14 cellular contexts compared by ENCODE assay signal in genomic region chr5:65984098-65984885, GRCh38. TPM values are rescaled to one million over a fixed set of nuclear protein-coding genes. Genes with fewer than 3 reads are reported as not detected.
DNase-seq lines count a peak whose midpoint lies in the region; ATAC-seq and TF ChIP-seq lines count a peak whose summit lies in the region.
"Had no signal": no experiment of that assay in that cellular context is flagged by ENCODE, and none has a peak within 500 bp of the region (broad histone marks: within the 10 kb centered on the region; RNA-seq: fewer than 3 reads in every experiment).

No MANE protein-coding gene starts in this region.

- H3K4me3 Mint-ChIP-seq in naive thymus-derived CD4-positive, alpha-beta T cell = peak overlapping the region in 2 of 10 donors; percentile 4 to 36

- intact Hi-C loops in A673 (cut with micrococcal nuclease; ENCODE audit: unreplicated experiment) = no loop called here
- intact Hi-C loops in naive thymus-derived CD4-positive, alpha-beta T cell (cut with micrococcal nuclease) = loop anchor here in 1 of 2 donors (2.0 to 10.0 kb wide), 2 partner anchors 13 to 59 kb away; partner anchors contain the start of gene ERBIN

- H3K27ac ChIP-seq in A673 (ENCODE audit: low read depth, low read length, poor library complexity, severe bottlenecking) (no peak overlapping the region), DND-41 (ENCODE audit: low read length) (no peak overlapping the region), SJCRH30 (no peak overlapping the region)
- no peak overlapping the region for H3K27ac ChIP-seq in naive thymus-derived CD4-positive, alpha-beta T cell (ENCODE audit: low read depth, low read length)
- H3K27ac ChIP-seq: brain microvascular endothelial cell, esophagus muscularis mucosa had no signal

- no peak overlapping the region for H2AFZ ChIP-seq in DND-41 (ENCODE audit: low read depth, low read length)

- H3K9me3 ChIP-seq in A673 (ENCODE audit: low read depth, low read length, poor library complexity, severe bottlenecking) (no peaks in the 10 kb centered on the region), DND-41 (ENCODE audit: insufficient read depth, low read length, severe bottlenecking) (no peaks in the 10 kb centered on the region), SJCRH30 (replicated peaks) (no peaks in the 10 kb centered on the region; the same call in 1 of the 2 replicates)
- no peaks in the 10 kb centered on the region for H3K9me3 ChIP-seq in naive thymus-derived CD4-positive, alpha-beta T cell (ENCODE audit: control insufficient read depth in 2 of 3, low read length in 3 of 3)
- H3K9me3 ChIP-seq: esophagus muscularis mucosa had no signal

- H4K20me1 ChIP-seq in DND-41 (ENCODE audit: insufficient read depth, low read length) = peaks cover 65% of the 10 kb centered on the region

- peaks cover 100% of the 10 kb centered on the region for H3K79me2 ChIP-seq in DND-41 (ENCODE audit: insufficient read depth, low read length)

- H3K4me1 ChIP-seq in A673 (ENCODE audit: insufficient read depth, low read length, poor library complexity, severe bottlenecking) (peaks cover 13% of the 10 kb centered on the region), DND-41 (ENCODE audit: insufficient read depth, low read length) (no peaks in the 10 kb centered on the region), SJCRH30 (no peaks in the 10 kb centered on the region; the same call in 1 of the 2 replicates)
- H3K4me1 ChIP-seq in naive thymus-derived CD4-positive, alpha-beta T cell (ENCODE audit: control insufficient read depth in 2 of 2, insufficient read depth in 2 of 2, low read length in 2 of 2) = peaks cover 10 to 14% of the 10 kb centered on the region in 2 donors

- H3K4me2 ChIP-seq in DND-41 (ENCODE audit: insufficient read depth, low read length) = no peak overlapping the region

- ATAC-seq in DND-41 (ENCODE audit: insufficient read depth, low read depth) (0 out of 3 replicates have a peak, but pooled peaks have one; percentile 3), HG03159 (IDR thresholded peaks at IDR 0.05; ENCODE audit: unreplicated experiment) (no peak), HG03378 (IDR thresholded peaks at IDR 0.05; ENCODE audit: unreplicated experiment) (no peak)
- no peak for ATAC-seq in activated naive CD4-positive, alpha-beta T cell treated with anti-CD3 and anti-CD28 coated beads, Interleukin-2, amount 50 U/mL, for 72 hours
- ATAC-seq in naive thymus-derived CD4-positive, alpha-beta T cell = no peak
- ATAC-seq: activated CD4-positive, CD25-positive, alpha-beta regulatory T cell treated with anti-CD3 and anti-CD28 coated beads, Interleukin-2, amount 50 U/mL, for 24 hours had no signal

- H3K27ac Mint-ChIP-seq in activated naive CD4-positive, alpha-beta T cell treated with anti-CD3 and anti-CD28 coated beads, Interleukin-2, amount 50 U/mL, for 72 hours = peak overlapping the region; percentile 18 to 75
- peak overlapping the region in 7 of 9 donors; percentile 43 to 91 (median 67) for H3K27ac Mint-ChIP-seq in naive thymus-derived CD4-positive, alpha-beta T cell

- H3K9me3 Mint-ChIP-seq in activated naive CD4-positive, alpha-beta T cell treated with anti-CD3 and anti-CD28 coated beads, Interleukin-2, amount 50 U/mL, for 72 hours = peaks cover 0 to 4% of the 10 kb centered on the region in 2 donors
- peaks cover 0 to 5% (median 0%) of the 10 kb centered on the region in 11 donors for H3K9me3 Mint-ChIP-seq in naive thymus-derived CD4-positive, alpha-beta T cell

- H3K4me3 ChIP-seq in A673 (ENCODE audit: low read depth, low read length, poor library complexity, severe bottlenecking) = no peak overlapping the region
- H3K4me3 ChIP-seq in DND-41 (ENCODE audit: low read depth in 1 of 2, low read length in 2 of 2) = no peak overlapping the region
- H3K4me3 ChIP-seq in naive thymus-derived CD4-positive, alpha-beta T cell (ENCODE audit: low read length) = no peak overlapping the region
- no peak overlapping the region for H3K4me3 ChIP-seq in SJCRH30
- H3K4me3 ChIP-seq: esophagus muscularis mucosa had no signal

- H3K36me3 Mint-ChIP-seq in activated naive CD4-positive, alpha-beta T cell treated with anti-CD3 and anti-CD28 coated beads, Interleukin-2, amount 50 U/mL, for 72 hours = peaks cover 0 to 5% of the 10 kb centered on the region in 2 donors
- H3K36me3 Mint-ChIP-seq in naive thymus-derived CD4-positive, alpha-beta T cell = peaks cover 0 to 33% (median 6%) of the 10 kb centered on the region in 5 donors

- H3K36me3 ChIP-seq in A673 (ENCODE audit: insufficient read depth, low read length, poor library complexity, severe bottlenecking) = no peaks in the 10 kb centered on the region
- peaks cover 15% of the 10 kb centered on the region for H3K36me3 ChIP-seq in DND-41 (ENCODE audit: insufficient read depth, low read length)
- no peaks in the 10 kb centered on the region for H3K36me3 ChIP-seq in naive thymus-derived CD4-positive, alpha-beta T cell (ENCODE audit: control insufficient read depth in 2 of 3, insufficient read depth in 3 of 3, low read length in 3 of 3)
- no peaks in the 10 kb centered on the region for H3K36me3 ChIP-seq in SJCRH30
- H3K36me3 ChIP-seq: brain microvascular endothelial cell, esophagus muscularis mucosa had no signal

- POLR2A ChIA-PET in A673 (lab: Charles Lee; ENCODE audit: low non-redundant PET) = no interaction called here
- POLR2A ChIA-PET in naive thymus-derived CD4-positive, alpha-beta T cell (lab: Charles Lee) = interaction anchor here (1.3 kb wide), 1 partner anchor 59 kb away, joined by 3 read pairs; no protein-coding TSS in a partner anchor

- CTCF ChIA-PET in A673 (lab: Charles Lee) = interaction anchor here (0.6 kb wide), 1 partner anchor 166 kb away, joined by 3 read pairs; no protein-coding TSS in a partner anchor
- CTCF ChIA-PET in naive thymus-derived CD4-positive, alpha-beta T cell (lab: Charles Lee) = interaction anchor here (0.6 kb wide), 1 partner anchor 501 kb away, joined by 3 read pairs; no protein-coding TSS in a partner anchor

- H3K27me3 Mint-ChIP-seq in naive thymus-derived CD4-positive, alpha-beta T cell = no peaks in the 10 kb centered on the region

- BruUV-seq in A673 (replicated peaks; lab: Mats Ljungman, UMichigan) = no TSS peak

- TF ChIP-seq CTCF in A673 (conservative IDR thresholded peaks at IDR 0.05; ENCODE audit: low read depth, low read length) (no peak), DND-41 (IDR thresholded peaks at IDR 0.05; ENCODE audit: borderline replicate concordance, extremely low read depth, low read length, poor library complexity, severe bottlenecking) (no peak)

- DNase-seq in A673 (ENCODE audit: low spot score) (peak; percentile 10), DND-41 (no peak), OCI-M1 (lab: John Stamatoyannopoulos, UW) (no peak), SJCRH30 (no peak)
- no peak for DNase-seq in activated naive CD4-positive, alpha-beta T cell treated with anti-CD3 and anti-CD28 coated beads, Interleukin-2, amount 50 U/mL, for 72 hours (ENCODE audit: low spot score in 2 of 2)
- DNase-seq in naive thymus-derived CD4-positive, alpha-beta T cell = no peak
- DNase-seq: AML-193, brain microvascular endothelial cell, NCI-H1930, NCI-H526 treated with DMSO at 0.1 percent for 48 hours had no signal

- H3K9ac ChIP-seq in DND-41 (ENCODE audit: low read depth, low read length) = no peak overlapping the region

- peaks cover 22 to 91% (median 66%) of the 10 kb centered on the region in 7 donors for H3K4me1 Mint-ChIP-seq in naive thymus-derived CD4-positive, alpha-beta T cell

- H3K27me3 ChIP-seq in A673 (replicated peaks; ENCODE audit: insufficient read depth, low read depth, low read length, poor library complexity) = no peaks in the 10 kb centered on the region
- H3K27me3 ChIP-seq in DND-41 (ENCODE audit: insufficient read depth, low read length, poor library complexity) = no peaks in the 10 kb centered on the region
- no peaks in the 10 kb centered on the region for H3K27me3 ChIP-seq in naive thymus-derived CD4-positive, alpha-beta T cell (ENCODE audit: control insufficient read depth in 2 of 2, insufficient read depth in 2 of 2, low read length in 2 of 2)
- H3K27me3 ChIP-seq in SJCRH30 = no peaks in the 10 kb centered on the region
- H3K27me3 ChIP-seq: brain microvascular endothelial cell, esophagus muscularis mucosa had no signal

RNA-seq across cellular contexts. Expression of gene ERBIN, which starts 57.9 kb away (rescaled TPM):
- 47.5 and 51.4 TPM in 2 replicates for total RNA-seq in A673 (2021)
- total RNA-seq in activated naive CD4-positive, alpha-beta T cell treated with anti-CD3 and anti-CD28 coated beads, Interleukin-2, amount 50 U/mL, for 72 hours = 10 to 100 TPM; 46.1 to 55.2 TPM
- total RNA-seq in naive thymus-derived CD4-positive, alpha-beta T cell = 100 to 1,000 TPM in 4 of 5 experiments, 10 to 100 TPM in 1; 55.0 to 125 (median 113) TPM
- polyA plus RNA-seq in naive thymus-derived CD4-positive, alpha-beta T cell = 10 to 100 TPM; 45.1 to 60.5 TPM
- total RNA-seq in SJCRH30 (2014; rRNA removed; shearing (Covaris generic)) = 70.6 and 71.5 TPM in 2 replicates
